ENCODE assay signal across 10 cellular contexts in genomic region chr1:39508857-39509305, GRCh38. TPM values are rescaled to one million over a fixed set of nuclear protein-coding genes. Genes with fewer than 3 reads are reported as not detected.
A peak's percentile ranks its signal among the peaks of the same experiment; 100 is the strongest.
DNase-seq lines count a peak whose midpoint lies in the region; ATAC-seq lines count a peak whose summit lies in the region.
"Had no signal": no experiment of that assay in that cellular context is flagged by ENCODE, and none has a peak within 500 bp of the region (broad histone marks: within the 10 kb centered on the region; RNA-seq: fewer than 3 reads in every experiment).

No MANE protein-coding gene starts in this region.

- H3K9me3 Mint-ChIP-seq in activated naive CD8-positive, alpha-beta T cell treated with anti-CD3 and anti-CD28 coated beads, Interleukin-2, amount 50 U/mL, for 24 hours: no peaks in the 10 kb centered on the region

- no peak overlapping the region for H3K27ac Mint-ChIP-seq in activated naive CD8-positive, alpha-beta T cell treated with anti-CD3 and anti-CD28 coated beads, Interleukin-2, amount 50 U/mL, for 24 hours

- peaks cover 17% of the 10 kb centered on the region for H3K4me1 Mint-ChIP-seq in activated naive CD8-positive, alpha-beta T cell treated with anti-CD3 and anti-CD28 coated beads, Interleukin-2, amount 50 U/mL, for 24 hours

- no peaks in the 10 kb centered on the region for H3K36me3 Mint-ChIP-seq in activated naive CD8-positive, alpha-beta T cell treated with anti-CD3 and anti-CD28 coated beads, Interleukin-2, amount 50 U/mL, for 24 hours (ENCODE audit: low read depth)

- no peaks in the 10 kb centered on the region for H3K27me3 Mint-ChIP-seq in activated naive CD8-positive, alpha-beta T cell treated with anti-CD3 and anti-CD28 coated beads, Interleukin-2, amount 50 U/mL, for 24 hours

- peak; percentile 22 for ATAC-seq in GM19023 (IDR thresholded peaks at IDR 0.05; ENCODE audit: unreplicated experiment)
- ATAC-seq in HG03066 (IDR thresholded peaks at IDR 0.05; ENCODE audit: low read depth, unreplicated experiment): peak; percentile 23
- peak; percentile 23 for ATAC-seq in activated naive CD8-positive, alpha-beta T cell treated with anti-CD3 and anti-CD28 coated beads, Interleukin-2, amount 50 U/mL, for 24 hours
- ATAC-seq in GM19463 (IDR thresholded peaks at IDR 0.05; ENCODE audit: unreplicated experiment): no peak

- intact Hi-C loops in posterior vena cava (cut with DNase I): no loop called here

- DNase-seq in activated naive CD8-positive, alpha-beta T cell treated with anti-CD3 and anti-CD28 coated beads, Interleukin-2, amount 50 U/mL, for 24 hours: no peak
- DNase-seq in posterior vena cava (ENCODE audit: low spot score) (peak; percentile 79), hepatic stellate cell (ENCODE audit: low spot score) (no peak), iPS-NIHi11 (ENCODE audit: low spot score) (no peak), SIG-M5 treated with dmso at 0.1 percent for 504 hours (lab: John Stamatoyannopoulos, UW; ENCODE audit: unreplicated experiment) (no peak)
- DNase-seq: activated CD4-positive, CD25-positive, alpha-beta regulatory T cell; NCI-H1417 treated with DMSO at 0.1 percent for 48 hours had no signal

- peak overlapping the region; percentile 29 for H3K4me3 Mint-ChIP-seq in activated naive CD8-positive, alpha-beta T cell treated with anti-CD3 and anti-CD28 coated beads, Interleukin-2, amount 50 U/mL, for 24 hours

RNA-seq across cellular contexts. Expression of gene BMP8A, which starts 17.4 kb away (rescaled TPM):
- total RNA-seq in posterior vena cava: under 1 TPM; 0.65 to 0.90 TPM
